1 cellular context compared by ENCODE assay signal in the genomic region with DNA sequence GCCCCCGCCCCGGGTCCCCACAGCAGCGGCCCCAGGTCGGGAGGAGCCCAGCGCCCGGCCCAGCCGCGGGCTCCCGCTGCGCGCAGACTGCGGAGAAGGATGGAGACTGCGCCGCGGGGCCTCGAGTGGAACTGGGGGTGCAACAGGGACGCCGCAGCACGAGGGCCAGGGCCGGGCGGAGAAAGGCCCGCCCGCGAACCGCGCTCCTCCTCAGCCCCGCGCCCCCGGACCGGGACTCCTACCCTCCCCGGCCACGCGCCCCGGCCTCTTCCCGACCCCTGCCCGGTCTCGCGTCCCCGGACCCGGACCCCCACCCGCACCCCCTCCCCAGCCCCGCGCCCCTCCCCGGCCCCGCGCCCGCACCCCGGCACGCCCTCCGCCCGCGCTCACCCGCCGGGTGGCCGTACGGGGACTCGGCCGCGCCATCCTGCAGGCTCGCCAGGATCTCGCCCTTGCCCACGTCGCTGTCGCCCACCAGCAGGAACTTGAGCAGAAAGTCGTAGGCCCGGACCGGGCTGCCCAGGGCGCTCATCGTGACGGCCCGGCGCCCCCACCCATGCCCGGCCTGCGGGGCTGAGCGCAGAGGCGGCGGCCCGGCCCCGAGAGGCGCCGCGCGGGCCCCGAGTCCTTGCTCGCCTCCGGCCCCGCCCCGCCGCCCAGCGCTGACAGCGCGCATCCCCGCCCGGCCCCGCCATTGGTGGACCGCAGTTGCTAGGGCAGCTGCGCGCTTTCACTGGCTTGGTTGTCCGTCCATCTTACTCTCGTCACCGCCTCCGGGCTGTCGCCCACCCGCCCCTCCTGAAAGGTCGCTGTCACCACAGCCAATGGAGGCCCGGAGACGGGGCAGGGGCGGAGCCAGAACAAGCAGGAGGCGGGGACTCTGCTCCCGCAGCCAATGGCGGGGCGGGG.
A peak's percentile ranks its signal among the peaks of the same experiment; 100 is the strongest.
TF ChIP-seq lines count a peak whose summit lies in the region.

A gene with protein sequence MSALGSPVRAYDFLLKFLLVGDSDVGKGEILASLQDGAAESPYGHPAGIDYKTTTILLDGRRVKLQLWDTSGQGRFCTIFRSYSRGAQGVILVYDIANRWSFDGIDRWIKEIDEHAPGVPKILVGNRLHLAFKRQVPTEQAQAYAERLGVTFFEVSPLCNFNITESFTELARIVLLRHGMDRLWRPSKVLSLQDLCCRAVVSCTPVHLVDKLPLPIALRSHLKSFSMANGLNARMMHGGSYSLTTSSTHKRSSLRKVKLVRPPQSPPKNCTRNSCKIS (minus strand): TSS at position 634 of the 909 bp plus-strand sequence. CDS start 102 bp downstream, at position 532.

TF ChIP-seq in HepG2, 621 proteins besides CTCF, POLR2A, EP300 and RAD21 (continued from another document and continues in another):
- TF ChIP-seq, protein P1, sequence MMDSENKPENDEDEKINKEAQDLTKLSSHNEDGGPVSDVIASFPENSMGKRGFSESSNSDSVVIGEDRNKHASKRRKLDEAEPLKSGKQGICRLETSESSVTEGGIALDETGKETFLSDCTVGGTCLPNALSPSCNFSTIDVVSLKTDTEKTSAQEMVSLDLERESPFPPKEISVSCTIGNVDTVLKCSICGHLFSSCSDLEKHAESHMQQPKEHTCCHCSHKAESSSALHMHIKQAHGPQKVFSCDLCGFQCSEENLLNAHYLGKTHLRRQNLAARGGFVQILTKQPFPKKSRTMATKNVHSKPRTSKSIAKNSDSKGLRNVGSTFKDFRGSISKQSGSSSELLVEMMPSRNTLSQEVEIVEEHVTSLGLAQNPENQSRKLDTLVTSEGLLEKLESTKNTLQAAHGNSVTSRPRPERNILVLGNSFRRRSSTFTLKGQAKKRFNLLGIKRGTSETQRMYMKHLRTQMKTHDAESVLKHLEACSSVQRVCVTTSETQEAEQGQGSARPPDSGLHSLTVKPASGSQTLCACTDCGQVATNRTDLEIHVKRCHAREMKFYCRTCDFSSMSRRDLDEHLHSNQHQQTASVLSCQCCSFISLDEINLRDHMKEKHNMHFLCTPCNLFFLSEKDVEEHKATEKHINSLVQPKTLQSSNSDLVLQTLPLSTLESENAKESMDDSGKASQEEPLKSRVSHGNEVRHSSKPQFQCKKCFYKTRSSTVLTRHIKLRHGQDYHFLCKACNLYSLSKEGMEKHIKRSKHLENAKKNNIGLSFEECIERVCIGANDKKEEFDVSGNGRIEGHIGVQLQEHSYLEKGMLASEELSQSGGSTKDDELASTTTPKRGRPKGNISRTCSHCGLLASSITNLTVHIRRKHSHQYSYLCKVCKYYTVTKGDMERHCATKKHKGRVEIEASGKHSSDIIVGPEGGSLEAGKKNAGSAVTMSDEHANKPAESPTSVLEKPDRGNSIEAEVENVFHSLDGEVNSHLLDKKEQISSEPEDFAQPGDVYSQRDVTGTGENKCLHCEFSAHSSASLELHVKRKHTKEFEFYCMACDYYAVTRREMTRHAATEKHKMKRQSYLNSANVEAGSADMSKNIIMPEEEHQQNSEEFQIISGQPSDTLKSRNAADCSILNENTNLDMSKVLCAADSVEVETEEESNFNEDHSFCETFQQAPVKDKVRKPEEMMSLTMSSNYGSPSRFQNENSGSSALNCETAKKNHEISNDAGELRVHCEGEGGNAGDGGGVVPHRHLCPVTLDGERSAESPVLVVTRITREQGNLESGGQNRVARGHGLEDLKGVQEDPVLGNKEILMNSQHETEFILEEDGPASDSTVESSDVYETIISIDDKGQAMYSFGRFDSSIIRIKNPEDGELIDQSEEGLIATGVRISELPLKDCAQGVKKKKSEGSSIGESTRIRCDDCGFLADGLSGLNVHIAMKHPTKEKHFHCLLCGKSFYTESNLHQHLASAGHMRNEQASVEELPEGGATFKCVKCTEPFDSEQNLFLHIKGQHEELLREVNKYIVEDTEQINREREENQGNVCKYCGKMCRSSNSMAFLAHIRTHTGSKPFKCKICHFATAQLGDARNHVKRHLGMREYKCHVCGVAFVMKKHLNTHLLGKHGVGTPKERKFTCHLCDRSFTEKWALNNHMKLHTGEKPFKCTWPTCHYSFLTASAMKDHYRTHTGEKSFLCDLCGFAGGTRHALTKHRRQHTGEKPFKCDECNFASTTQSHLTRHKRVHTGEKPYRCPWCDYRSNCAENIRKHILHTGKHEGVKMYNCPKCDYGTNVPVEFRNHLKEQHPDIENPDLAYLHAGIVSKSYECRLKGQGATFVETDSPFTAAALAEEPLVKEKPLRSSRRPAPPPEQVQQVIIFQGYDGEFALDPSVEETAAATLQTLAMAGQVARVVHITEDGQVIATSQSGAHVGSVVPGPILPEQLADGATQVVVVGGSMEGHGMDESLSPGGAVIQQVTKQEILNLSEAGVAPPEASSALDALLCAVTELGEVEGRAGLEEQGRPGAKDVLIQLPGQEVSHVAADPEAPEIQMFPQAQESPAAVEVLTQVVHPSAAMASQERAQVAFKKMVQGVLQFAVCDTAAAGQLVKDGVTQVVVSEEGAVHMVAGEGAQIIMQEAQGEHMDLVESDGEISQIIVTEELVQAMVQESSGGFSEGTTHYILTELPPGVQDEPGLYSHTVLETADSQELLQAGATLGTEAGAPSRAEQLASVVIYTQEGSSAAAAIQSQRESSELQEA (CRISPR knock-in tag; IDR thresholded peaks at IDR 0.05; ENCODE audit: not compliant biosample characterization) = no peak
- no peak for TF ChIP-seq SRF (IDR thresholded peaks at IDR 0.05; ENCODE audit: low read depth, low read length)
- TF ChIP-seq GZF1 (CRISPR knock-in tag; IDR thresholded peaks at IDR 0.05) = no peak
- TF ChIP-seq, protein P2, sequence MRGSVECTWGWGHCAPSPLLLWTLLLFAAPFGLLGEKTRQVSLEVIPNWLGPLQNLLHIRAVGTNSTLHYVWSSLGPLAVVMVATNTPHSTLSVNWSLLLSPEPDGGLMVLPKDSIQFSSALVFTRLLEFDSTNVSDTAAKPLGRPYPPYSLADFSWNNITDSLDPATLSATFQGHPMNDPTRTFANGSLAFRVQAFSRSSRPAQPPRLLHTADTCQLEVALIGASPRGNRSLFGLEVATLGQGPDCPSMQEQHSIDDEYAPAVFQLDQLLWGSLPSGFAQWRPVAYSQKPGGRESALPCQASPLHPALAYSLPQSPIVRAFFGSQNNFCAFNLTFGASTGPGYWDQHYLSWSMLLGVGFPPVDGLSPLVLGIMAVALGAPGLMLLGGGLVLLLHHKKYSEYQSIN (CRISPR knock-in tag; IDR thresholded peaks at IDR 0.05; ENCODE audit: borderline replicate concordance) = no peak
- no peak for TF ChIP-seq AGO2 (optimal IDR thresholded peaks at IDR 0.05; ENCODE audit: low read depth, low read length)
- TF ChIP-seq FOXC1 (CRISPR knock-in tag; IDR thresholded peaks at IDR 0.05; ENCODE audit: borderline replicate concordance) = no peak
- TF ChIP-seq FOXA3 (CRISPR knock-in tag; IDR thresholded peaks at IDR 0.05) = no peak
- TF ChIP-seq PRPF4 (IDR thresholded peaks at IDR 0.05; ENCODE audit: low read depth, low read length, poor library complexity, severe bottlenecking) = no peak
- no peak for TF ChIP-seq MXD4 (CRISPR knock-in tag; IDR thresholded peaks at IDR 0.05)
- TF ChIP-seq POLR2AphosphoS5 (IDR thresholded peaks at IDR 0.05; ENCODE audit: low read depth, low read length) = no peak
- TF ChIP-seq MIER2 (CRISPR knock-in tag; IDR thresholded peaks at IDR 0.05) = no peak
- peak; percentile 74 for TF ChIP-seq PHF8 (CRISPR knock-in tag; IDR thresholded peaks at IDR 0.05)
- peak; percentile 59; the same call in 1 of the 2 replicates for TF ChIP-seq KLF12 (CRISPR knock-in tag; IDR thresholded peaks at IDR 0.05; ENCODE audit: borderline replicate concordance)
- TF ChIP-seq, protein P3, sequence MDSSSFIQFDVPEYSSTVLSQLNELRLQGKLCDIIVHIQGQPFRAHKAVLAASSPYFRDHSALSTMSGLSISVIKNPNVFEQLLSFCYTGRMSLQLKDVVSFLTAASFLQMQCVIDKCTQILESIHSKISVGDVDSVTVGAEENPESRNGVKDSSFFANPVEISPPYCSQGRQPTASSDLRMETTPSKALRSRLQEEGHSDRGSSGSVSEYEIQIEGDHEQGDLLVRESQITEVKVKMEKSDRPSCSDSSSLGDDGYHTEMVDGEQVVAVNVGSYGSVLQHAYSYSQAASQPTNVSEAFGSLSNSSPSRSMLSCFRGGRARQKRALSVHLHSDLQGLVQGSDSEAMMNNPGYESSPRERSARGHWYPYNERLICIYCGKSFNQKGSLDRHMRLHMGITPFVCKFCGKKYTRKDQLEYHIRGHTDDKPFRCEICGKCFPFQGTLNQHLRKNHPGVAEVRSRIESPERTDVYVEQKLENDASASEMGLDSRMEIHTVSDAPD (CRISPR knock-in tag; IDR thresholded peaks at IDR 0.05) = no peak
- no peak for TF ChIP-seq FOSL1 (CRISPR knock-in tag; IDR thresholded peaks at IDR 0.05; ENCODE audit: borderline replicate concordance)
- no peak for TF ChIP-seq SRY (CRISPR knock-in tag; IDR thresholded peaks at IDR 0.05)
- TF ChIP-seq ZNF547 (CRISPR knock-in tag; IDR thresholded peaks at IDR 0.05) = no peak
- no peak for TF ChIP-seq POLR2AphosphoS2 (IDR thresholded peaks at IDR 0.05; ENCODE audit: low read depth, low read length)
- TF ChIP-seq EHMT2 (IDR thresholded peaks at IDR 0.05; ENCODE audit: borderline replicate concordance, low read depth, low read length) = no peak
- no peak for TF ChIP-seq NFE2L2 (IDR thresholded peaks at IDR 0.05; ENCODE audit: low read length)
- TF ChIP-seq MTF2 (CRISPR knock-in tag; IDR thresholded peaks at IDR 0.05; ENCODE audit: borderline replicate concordance) = no peak
- no peak for TF ChIP-seq ZBTB21 (CRISPR knock-in tag; IDR thresholded peaks at IDR 0.05)
- no peak for TF ChIP-seq ZMAT5 (CRISPR knock-in tag; IDR thresholded peaks at IDR 0.05; ENCODE audit: borderline replicate concordance, low read depth)
- peak; percentile 99 for TF ChIP-seq SP4 (CRISPR knock-in tag; IDR thresholded peaks at IDR 0.05)
- TF ChIP-seq, protein P4, sequence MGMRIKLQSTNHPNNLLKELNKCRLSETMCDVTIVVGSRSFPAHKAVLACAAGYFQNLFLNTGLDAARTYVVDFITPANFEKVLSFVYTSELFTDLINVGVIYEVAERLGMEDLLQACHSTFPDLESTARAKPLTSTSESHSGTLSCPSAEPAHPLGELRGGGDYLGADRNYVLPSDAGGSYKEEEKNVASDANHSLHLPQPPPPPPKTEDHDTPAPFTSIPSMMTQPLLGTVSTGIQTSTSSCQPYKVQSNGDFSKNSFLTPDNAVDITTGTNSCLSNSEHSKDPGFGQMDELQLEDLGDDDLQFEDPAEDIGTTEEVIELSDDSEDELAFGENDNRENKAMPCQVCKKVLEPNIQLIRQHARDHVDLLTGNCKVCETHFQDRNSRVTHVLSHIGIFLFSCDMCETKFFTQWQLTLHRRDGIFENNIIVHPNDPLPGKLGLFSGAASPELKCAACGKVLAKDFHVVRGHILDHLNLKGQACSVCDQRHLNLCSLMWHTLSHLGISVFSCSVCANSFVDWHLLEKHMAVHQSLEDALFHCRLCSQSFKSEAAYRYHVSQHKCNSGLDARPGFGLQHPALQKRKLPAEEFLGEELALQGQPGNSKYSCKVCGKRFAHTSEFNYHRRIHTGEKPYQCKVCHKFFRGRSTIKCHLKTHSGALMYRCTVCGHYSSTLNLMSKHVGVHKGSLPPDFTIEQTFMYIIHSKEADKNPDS (CRISPR knock-in tag; IDR thresholded peaks at IDR 0.05) = no peak
- TF ChIP-seq ZNF563 (CRISPR knock-in tag; IDR thresholded peaks at IDR 0.05) = peak; percentile 45; the same call in 1 of the 2 replicates
- TF ChIP-seq ZFP37 (CRISPR knock-in tag; IDR thresholded peaks at IDR 0.05; ENCODE audit: borderline replicate concordance) = no peak
- TF ChIP-seq MBD4 (IDR thresholded peaks at IDR 0.05; ENCODE audit: borderline replicate concordance, low read length) = no peak
- 0 out of 2 replicates have a peak, but pooled peaks have one; percentile 10 for TF ChIP-seq MED1 (CRISPR knock-in tag; IDR thresholded peaks at IDR 0.05)
- no peak for TF ChIP-seq ZNF619 (CRISPR knock-in tag; IDR thresholded peaks at IDR 0.05)
- TF ChIP-seq ZSCAN25 (CRISPR knock-in tag; IDR thresholded peaks at IDR 0.05) = no peak
- TF ChIP-seq TCF12 (IDR thresholded peaks at IDR 0.05) = no peak
- no peak for TF ChIP-seq TCF12 (CRISPR knock-in tag; IDR thresholded peaks at IDR 0.05)
- TF ChIP-seq, protein P5, sequence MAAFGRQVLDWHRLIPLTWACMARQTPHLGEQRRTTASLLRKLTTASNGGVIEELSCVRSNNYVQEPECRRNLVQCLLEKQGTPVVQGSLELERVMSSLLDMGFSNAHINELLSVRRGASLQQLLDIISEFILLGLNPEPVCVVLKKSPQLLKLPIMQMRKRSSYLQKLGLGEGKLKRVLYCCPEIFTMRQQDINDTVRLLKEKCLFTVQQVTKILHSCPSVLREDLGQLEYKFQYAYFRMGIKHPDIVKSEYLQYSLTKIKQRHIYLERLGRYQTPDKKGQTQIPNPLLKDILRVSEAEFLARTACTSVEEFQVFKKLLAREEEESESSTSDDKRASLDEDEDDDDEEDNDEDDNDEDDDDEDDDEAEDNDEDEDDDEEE (CRISPR knock-in tag; IDR thresholded peaks at IDR 0.05) = 0 out of 2 replicates have a peak, but pooled peaks have one; percentile 9
- no peak; the same call in 1 of the 2 replicates for TF ChIP-seq TFDP1 (CRISPR knock-in tag; IDR thresholded peaks at IDR 0.05; ENCODE audit: borderline replicate concordance)
- TF ChIP-seq KDM1A (CRISPR knock-in tag; IDR thresholded peaks at IDR 0.05) = no peak
- no peak for TF ChIP-seq TBL1XR1 (IDR thresholded peaks at IDR 0.05; ENCODE audit: borderline replicate concordance, low read length, partially characterized antibody)
- no peak for TF ChIP-seq NAIF1 (CRISPR knock-in tag; IDR thresholded peaks at IDR 0.05; ENCODE audit: borderline replicate concordance)
- no peak for TF ChIP-seq ETV6 (CRISPR knock-in tag; conservative IDR thresholded peaks at IDR 0.05)
- TF ChIP-seq JARID2 (CRISPR knock-in tag; IDR thresholded peaks at IDR 0.05; ENCODE audit: insufficient replicate concordance) = no peak
- TF ChIP-seq ZNF83 (CRISPR knock-in tag; IDR thresholded peaks at IDR 0.05; ENCODE audit: borderline replicate concordance) = no peak
- no peak for TF ChIP-seq ZSCAN9 (CRISPR knock-in tag; IDR thresholded peaks at IDR 0.05; ENCODE audit: borderline replicate concordance)
- TF ChIP-seq RORA (CRISPR knock-in tag; IDR thresholded peaks at IDR 0.05) = no peak
